18 cellular contexts compared by ENCODE assay signal in genomic region chr19:10146142-10146541, GRCh38. TPM values are rescaled to one million over a fixed set of nuclear protein-coding genes. Genes with fewer than 3 reads are reported as not detected.
A peak's percentile ranks its signal among the peaks of the same experiment; 100 is the strongest.
DNase-seq lines count a peak whose midpoint lies in the region; ATAC-seq and TF ChIP-seq lines count a peak whose summit lies in the region.
"Had no signal": no experiment of that assay in that cellular context is flagged by ENCODE, and none has a peak within 500 bp of the region (broad histone marks: within the 10 kb centered on the region; RNA-seq: fewer than 3 reads in every experiment).

No MANE protein-coding gene starts in this region.

- CTCF ChIA-PET in activated CD8-positive, alpha-beta T cell treated with anti-CD3 and anti-CD28 coated beads, Interleukin-2, amount 10 ng/mL, durations not matched to agents 7 days and 5 days (lab: Charles Lee), result interaction anchor here (1.7 kb wide), 1 partner anchor 104 kb away, joined by 4 read pairs; no protein-coding TSS in a partner anchor
- CTCF ChIA-PET in activated CD8-positive, alpha-beta T cell treated with anti-CD3 and anti-CD28 coated beads for 36 hours (lab: Charles Lee), result interaction anchor here (3.6 kb wide), 1 partner anchor 104 kb away, joined by 11 read pairs; no protein-coding TSS in a partner anchor
- CTCF ChIA-PET in CD4-positive, alpha-beta T cell (lab: Charles Lee), result no interaction called here
- CTCF ChIA-PET in T-cell (lab: Charles Lee), result interaction anchor here in 1 of 2 donors (0.6 kb wide), 1 partner anchor 40 kb away, joined by 9 read pairs; no protein-coding TSS in a partner anchor

- no peaks in the 10 kb centered on the region for H3K27me3 ChIP-seq in CD4-positive, alpha-beta T cell (ENCODE audit: control insufficient read depth, insufficient read depth, low read length)
- H3K27me3 ChIP-seq in BE2C, result no peaks in the 10 kb centered on the region
- H3K27me3 ChIP-seq: BLaER1 treated with 17β-estradiol and CSF1 and Interleukin-3, amounts not matched to agents 10 nM and 100 nM had no signal

- peaks cover 49% of the 10 kb centered on the region for H3K4me1 Mint-ChIP-seq in activated CD8-positive, alpha-beta T cell treated with anti-CD3 and anti-CD28 coated beads, Interleukin-2, amount 10 ng/mL, durations not matched to agents 7 days and 5 days (ENCODE audit: low read depth)
- H3K4me1 Mint-ChIP-seq in activated CD8-positive, alpha-beta T cell treated with anti-CD3 and anti-CD28 coated beads for 36 hours (ENCODE audit: low read depth), result peaks cover 34% of the 10 kb centered on the region
- H3K4me1 Mint-ChIP-seq in CD4-positive, alpha-beta T cell (ENCODE audit: low read depth), result peaks cover 33% of the 10 kb centered on the region
- H3K4me1 Mint-ChIP-seq in T-cell, result peaks cover 35 to 44% (median 39%) of the 10 kb centered on the region in 3 donors
- H3K4me1 Mint-ChIP-seq in dendritic cell treated with granulocyte-macrophage colony-stimulating factor and Interleukin-4, amounts not matched to agents 40 ng/mL and 50 ng/mL, for 4 days (ENCODE audit: low read depth), result peaks cover 29% of the 10 kb centered on the region

- no peaks in the 10 kb centered on the region for H3K4me1 ChIP-seq in BE2C

- no peak overlapping the region for H3K4me3 ChIP-seq in BE2C (ENCODE audit: low read depth, low read length)
- H3K4me3 ChIP-seq: BLaER1 treated with 17β-estradiol and CSF1 and Interleukin-3, amounts not matched to agents 10 nM and 100 nM; GM12878; GM23248; K562 had no signal

- peak overlapping the region; percentile 62 for H3K27ac Mint-ChIP-seq in activated CD8-positive, alpha-beta T cell treated with anti-CD3 and anti-CD28 coated beads, Interleukin-2, amount 10 ng/mL, durations not matched to agents 7 days and 5 days
- H3K27ac Mint-ChIP-seq in activated CD8-positive, alpha-beta T cell treated with anti-CD3 and anti-CD28 coated beads for 36 hours, result no peak overlapping the region
- H3K27ac Mint-ChIP-seq in CD4-positive, alpha-beta T cell, result peak overlapping the region; percentile 53
- H3K27ac Mint-ChIP-seq in T-cell, result peak overlapping the region; percentile 100
- H3K27ac Mint-ChIP-seq in dendritic cell treated with granulocyte-macrophage colony-stimulating factor and Interleukin-4, amounts not matched to agents 40 ng/mL and 50 ng/mL, for 4 days, result peak overlapping the region; percentile 83

- intact Hi-C loops in activated CD8-positive, alpha-beta T cell treated with anti-CD3 and anti-CD28 coated beads for 36 hours (cut with micrococcal nuclease), result no loop called here
- intact Hi-C loops in CD4-positive, alpha-beta T cell (cut with DNase I, micrococcal nuclease), result no loop called here
- intact Hi-C loops in dendritic cell treated with granulocyte-macrophage colony-stimulating factor and Interleukin-4, amounts not matched to agents 40 ng/mL and 50 ng/mL, for 4 days (cut with micrococcal nuclease), result no loop called here

- POLR2A ChIA-PET in activated CD8-positive, alpha-beta T cell treated with anti-CD3 and anti-CD28 coated beads, Interleukin-2, amount 10 ng/mL, durations not matched to agents 7 days and 5 days (lab: Charles Lee), result no interaction called here
- POLR2A ChIA-PET in activated CD8-positive, alpha-beta T cell treated with anti-CD3 and anti-CD28 coated beads for 36 hours (lab: Charles Lee), result interaction anchor here (0.7 to 1.7 kb wide), 3 partner anchors 19 to 44 kb away, joined by 3 read pairs; no protein-coding TSS in a partner anchor
- POLR2A ChIA-PET in CD4-positive, alpha-beta T cell (lab: Charles Lee), result no interaction called here
- POLR2A ChIA-PET in T-cell (lab: Charles Lee), result no interaction called here

- peaks cover 94% of the 10 kb centered on the region for H3K36me3 ChIP-seq in BE2C

- no peak for TF ChIP-seq CTCF in activated CD8-positive, alpha-beta T cell treated with anti-CD3 and anti-CD28 coated beads for 36 hours (IDR thresholded peaks at IDR 0.05)
- no peak for TF ChIP-seq CTCF in CD4-positive, alpha-beta T cell (IDR thresholded peaks at IDR 0.05)
- no peak for TF ChIP-seq CTCF in BE2C (IDR thresholded peaks at IDR 0.05; ENCODE audit: low read depth, low read length)

- no peaks in the 10 kb centered on the region for H3K9me3 ChIP-seq in CD4-positive, alpha-beta T cell (ENCODE audit: control insufficient read depth, low read length)
- H3K9me3 ChIP-seq in BE2C, result no peaks in the 10 kb centered on the region; the same call in 1 of the 2 replicates
- H3K9me3 ChIP-seq: BLaER1 treated with 17β-estradiol and CSF1 and Interleukin-3, amounts not matched to agents 10 nM and 100 nM had no signal

- H3K27ac ChIP-seq in CD4-positive, alpha-beta T cell (ENCODE audit: low read depth, low read length), result no peak overlapping the region
- H3K27ac ChIP-seq: GM23248 had no signal

- H3K36me3 Mint-ChIP-seq in activated CD8-positive, alpha-beta T cell treated with anti-CD3 and anti-CD28 coated beads, Interleukin-2, amount 10 ng/mL, durations not matched to agents 7 days and 5 days (ENCODE audit: low read depth), result peaks cover 78% of the 10 kb centered on the region
- peaks cover 73% of the 10 kb centered on the region for H3K36me3 Mint-ChIP-seq in activated CD8-positive, alpha-beta T cell treated with anti-CD3 and anti-CD28 coated beads for 36 hours (ENCODE audit: low read depth)
- peaks cover 89% of the 10 kb centered on the region for H3K36me3 Mint-ChIP-seq in CD4-positive, alpha-beta T cell (ENCODE audit: low read depth)
- peaks cover 50% of the 10 kb centered on the region for H3K36me3 Mint-ChIP-seq in T-cell
- H3K36me3 Mint-ChIP-seq in dendritic cell treated with granulocyte-macrophage colony-stimulating factor and Interleukin-4, amounts not matched to agents 40 ng/mL and 50 ng/mL, for 4 days (ENCODE audit: low read depth), result peaks cover 100% of the 10 kb centered on the region

- no peak for ATAC-seq in activated CD8-positive, alpha-beta T cell treated with anti-CD3 and anti-CD28 coated beads, Interleukin-2, amount 10 ng/mL, durations not matched to agents 7 days and 5 days
- ATAC-seq in activated CD8-positive, alpha-beta T cell treated with anti-CD3 and anti-CD28 coated beads for 36 hours, result no peak
- no peak for ATAC-seq in CD4-positive, alpha-beta T cell (ENCODE audit: poor library complexity)
- no peak for ATAC-seq in T-cell (replicated peaks in 1 of 4)
- ATAC-seq: GM12878, K562 had no signal

- no peaks in the 10 kb centered on the region for H3K27me3 Mint-ChIP-seq in activated CD8-positive, alpha-beta T cell treated with anti-CD3 and anti-CD28 coated beads, Interleukin-2, amount 10 ng/mL, durations not matched to agents 7 days and 5 days (ENCODE audit: low read depth)
- H3K27me3 Mint-ChIP-seq in activated CD8-positive, alpha-beta T cell treated with anti-CD3 and anti-CD28 coated beads for 36 hours, result no peaks in the 10 kb centered on the region
- H3K27me3 Mint-ChIP-seq in CD4-positive, alpha-beta T cell, result no peaks in the 10 kb centered on the region
- H3K27me3 Mint-ChIP-seq in T-cell, result no peaks in the 10 kb centered on the region
- H3K27me3 Mint-ChIP-seq in dendritic cell treated with granulocyte-macrophage colony-stimulating factor and Interleukin-4, amounts not matched to agents 40 ng/mL and 50 ng/mL, for 4 days, result no peaks in the 10 kb centered on the region

- no peaks in the 10 kb centered on the region for H3K9me3 Mint-ChIP-seq in activated CD8-positive, alpha-beta T cell treated with anti-CD3 and anti-CD28 coated beads, Interleukin-2, amount 10 ng/mL, durations not matched to agents 7 days and 5 days (ENCODE audit: insufficient read depth)
- H3K9me3 Mint-ChIP-seq in activated CD8-positive, alpha-beta T cell treated with anti-CD3 and anti-CD28 coated beads for 36 hours, result no peaks in the 10 kb centered on the region
- H3K9me3 Mint-ChIP-seq in CD4-positive, alpha-beta T cell, result no peaks in the 10 kb centered on the region
- H3K9me3 Mint-ChIP-seq in T-cell, result no peaks in the 10 kb centered on the region
- H3K9me3 Mint-ChIP-seq in dendritic cell treated with granulocyte-macrophage colony-stimulating factor and Interleukin-4, amounts not matched to agents 40 ng/mL and 50 ng/mL, for 4 days, result no peaks in the 10 kb centered on the region

- no peak for DNase-seq in activated CD8-positive, alpha-beta T cell treated with anti-CD3 and anti-CD28 coated beads, Interleukin-2, amount 10 ng/mL, durations not matched to agents 7 days and 5 days
- no peak for DNase-seq in activated CD8-positive, alpha-beta T cell treated with anti-CD3 and anti-CD28 coated beads for 36 hours
- no peak for DNase-seq in CD4-positive, alpha-beta T cell
- no peak for DNase-seq in T-cell
- no peak for DNase-seq in SKM-1 (lab: John Stamatoyannopoulos, UW; ENCODE audit: unreplicated experiment)
- no peak for DNase-seq in BE2C
- DNase-seq in NCI-H69 (lab: John Stamatoyannopoulos, UW), result no peak
- DNase-seq: DND-41, GM23248, MV-4-11, NCI-H1417, NCI-H1930, NCI-H526 treated with DMSO at 0.1 percent for 48 hours, SHP77 had no signal

- H3K4me3 Mint-ChIP-seq in activated CD8-positive, alpha-beta T cell treated with anti-CD3 and anti-CD28 coated beads, Interleukin-2, amount 10 ng/mL, durations not matched to agents 7 days and 5 days, result no peak overlapping the region
- H3K4me3 Mint-ChIP-seq in activated CD8-positive, alpha-beta T cell treated with anti-CD3 and anti-CD28 coated beads for 36 hours, result no peak overlapping the region
- no peak overlapping the region for H3K4me3 Mint-ChIP-seq in CD4-positive, alpha-beta T cell
- no peak overlapping the region for H3K4me3 Mint-ChIP-seq in T-cell
- H3K4me3 Mint-ChIP-seq in dendritic cell treated with granulocyte-macrophage colony-stimulating factor and Interleukin-4, amounts not matched to agents 40 ng/mL and 50 ng/mL, for 4 days, result no peak overlapping the region

RNA-seq across cellular contexts. Expression of gene EIF3G, which starts 26.4 kb away (rescaled TPM):
- 100 to 1,000 TPM; 229 to 241 TPM for total RNA-seq in activated CD8-positive, alpha-beta T cell treated with anti-CD3 and anti-CD28 coated beads, Interleukin-2, amount 10 ng/mL, durations not matched to agents 7 days and 5 days
- total RNA-seq in activated CD8-positive, alpha-beta T cell treated with anti-CD3 and anti-CD28 coated beads for 36 hours, result 100 to 1,000 TPM; 275 to 286 TPM
- total RNA-seq in CD4-positive, alpha-beta T cell, result 100 to 1,000 TPM; 328 to 343 TPM
- 100 to 1,000 TPM; 288 to 435 (median 387) TPM for total RNA-seq in T-cell
- 765 TPM for polyA plus RNA-seq in BE2C (2012; ENCODE audit: insufficient read depth, insufficient read length, low read depth)

RNA-seq across cellular contexts. Expression of gene P2RY11, which starts 34.6 kb away (rescaled TPM):
- 10 to 100 TPM; 50.4 to 53.6 TPM for total RNA-seq in activated CD8-positive, alpha-beta T cell treated with anti-CD3 and anti-CD28 coated beads, Interleukin-2, amount 10 ng/mL, durations not matched to agents 7 days and 5 days
- total RNA-seq in activated CD8-positive, alpha-beta T cell treated with anti-CD3 and anti-CD28 coated beads for 36 hours, result 10 to 100 TPM; 59.0 to 62.1 TPM
- total RNA-seq in CD4-positive, alpha-beta T cell, result 10 to 100 TPM; 88.5 to 93.9 TPM
- 10 to 100 TPM; 58.8 to 75.2 (median 61.7) TPM for total RNA-seq in T-cell
- 139 TPM for polyA plus RNA-seq in BE2C (2012; ENCODE audit: insufficient read depth, insufficient read length, low read depth)

RNA-seq across cellular contexts. Expression of gene PPAN, which starts 40.0 kb away (rescaled TPM):
- 100 to 1,000 TPM; 107 to 121 TPM for total RNA-seq in activated CD8-positive, alpha-beta T cell treated with anti-CD3 and anti-CD28 coated beads, Interleukin-2, amount 10 ng/mL, durations not matched to agents 7 days and 5 days
- 100 to 1,000 TPM; 165 to 171 TPM for total RNA-seq in activated CD8-positive, alpha-beta T cell treated with anti-CD3 and anti-CD28 coated beads for 36 hours
- total RNA-seq in CD4-positive, alpha-beta T cell, result 100 to 1,000 TPM; 119 to 127 TPM
- total RNA-seq in T-cell, result 100 to 1,000 TPM in 3 of 5 donors, 10 to 100 TPM in 2; 89.3 to 140 (median 123) TPM
- 333 TPM for polyA plus RNA-seq in BE2C (2012; ENCODE audit: insufficient read depth, insufficient read length, low read depth)

RNA-seq across cellular contexts. Expression of gene ANGPTL6, which starts 43.7 kb away (rescaled TPM):
- 1 to 10 TPM; 3.7 to 3.9 TPM for total RNA-seq in activated CD8-positive, alpha-beta T cell treated with anti-CD3 and anti-CD28 coated beads, Interleukin-2, amount 10 ng/mL, durations not matched to agents 7 days and 5 days
- 10 to 100 TPM; 11.8 to 12.0 TPM for total RNA-seq in activated CD8-positive, alpha-beta T cell treated with anti-CD3 and anti-CD28 coated beads for 36 hours
- under 1 TPM; 0.61 to 0.63 TPM for total RNA-seq in CD4-positive, alpha-beta T cell
- 1 to 10 TPM in 3 of 5 donors, under 1 TPM in 2; 0.37 to 1.7 (median 1.1) TPM for total RNA-seq in T-cell
- polyA plus RNA-seq in BE2C (2012; ENCODE audit: insufficient read depth, insufficient read length, low read depth), result 1.0 TPM

RNA-seq across cellular contexts. Expression of gene DNMT1, which starts 48.6 kb away (rescaled TPM):
- 100 to 1,000 TPM; 408 to 412 TPM for total RNA-seq in activated CD8-positive, alpha-beta T cell treated with anti-CD3 and anti-CD28 coated beads, Interleukin-2, amount 10 ng/mL, durations not matched to agents 7 days and 5 days
- 100 to 1,000 TPM; 372 to 379 TPM for total RNA-seq in activated CD8-positive, alpha-beta T cell treated with anti-CD3 and anti-CD28 coated beads for 36 hours
- 100 to 1,000 TPM; 159 to 160 TPM for total RNA-seq in CD4-positive, alpha-beta T cell
- total RNA-seq in T-cell, result 100 to 1,000 TPM; 199 to 245 (median 235) TPM
- 151 TPM for polyA plus RNA-seq in BE2C (2012; ENCODE audit: insufficient read depth, insufficient read length, low read depth)
